In genomic region chr12:8609061-8609570, GRCh38 we compare ENCODE assay signal across 8 cellular contexts. TPM values are rescaled to one million over a fixed set of nuclear protein-coding genes. Genes with fewer than 3 reads are reported as not detected.
DNase-seq lines count a peak whose midpoint lies in the region; ATAC-seq and TF ChIP-seq lines count a peak whose summit lies in the region.

No MANE protein-coding gene starts in this region.

- TF ChIP-seq CTCF in RWPE1 (conservative IDR thresholded peaks at IDR 0.05; ENCODE audit: low read depth) (peak; percentile 67), neural crest cell (conservative IDR thresholded peaks at IDR 0.05) (peak; percentile 90)

- ATAC-seq in GM21447 (IDR thresholded peaks at IDR 0.05; ENCODE audit: unreplicated experiment) = no peak
- ATAC-seq in GM19395 (IDR thresholded peaks at IDR 0.05; ENCODE audit: unreplicated experiment) = no peak

- no peaks in the 10 kb centered on the region for H3K36me3 Mint-ChIP-seq in neural crest cell (ENCODE audit: low read depth)

- H3K27ac ChIP-seq in RWPE1 = no peak overlapping the region

- CTCF ChIA-PET in RWPE1 (lab: Yijun Ruan, JAX) = interaction anchor here (0.6 to 3.8 kb wide), 8 partner anchors 10 to 1520 kb away, joined by 3 to 28 read pairs (median 4); no protein-coding TSS in a partner anchor

- H3K27ac Mint-ChIP-seq in neural crest cell (ENCODE audit: unreplicated experiment) = no peak overlapping the region

- POLR2A ChIA-PET in RWPE1 (lab: Yijun Ruan, JAX; ENCODE audit: low non-redundant PET) = no interaction called here

- H3K4me1 Mint-ChIP-seq in neural crest cell = peaks cover 5% of the 10 kb centered on the region

- DNase-seq in NCI-H510A treated with DMSO at 0.1 percent for 48 hours (lab: John Stamatoyannopoulos, UW) = peak; percentile 16
- no peak for DNase-seq in NCI-H510A (lab: John Stamatoyannopoulos, UW)
- peak; percentile 22 for DNase-seq in HT-29 (ENCODE audit: low spot score)
- peak; percentile 54 for DNase-seq in RWPE1 (ENCODE audit: low spot score)
- peak; percentile 51 to 56 for DNase-seq in erythroblast (lab: John Stamatoyannopoulos, UW)
- DNase-seq in neural crest cell (ENCODE audit: low read depth, low spot score) = peak; percentile 14

- H3K9me3 Mint-ChIP-seq in neural crest cell = no peaks in the 10 kb centered on the region

- no peak for TF ChIP-seq POLR2A in erythroblast (IDR thresholded peaks at IDR 0.05; ENCODE audit: low read length)

- H3K27me3 Mint-ChIP-seq in neural crest cell (ENCODE audit: low read depth) = no peaks in the 10 kb centered on the region

- no peak overlapping the region for H3K4me3 Mint-ChIP-seq in neural crest cell

RNA-seq across cellular contexts. Expression of gene AICDA, which starts 3.5 kb away (rescaled TPM):
- not detected in 2 replicates for total RNA-seq in HT-29 (2014; rRNA removed; shearing (Covaris generic))
- total RNA-seq in neural crest cell = not detected in 2 replicates

RNA-seq across cellular contexts. Expression of gene MFAP5, which starts 53.5 kb away (rescaled TPM):
- not detected in 2 replicates for total RNA-seq in HT-29 (2014; rRNA removed; shearing (Covaris generic))
- total RNA-seq in neural crest cell = not detected in 2 replicates
